Comparison of ENCODE assay signal across 1 cellular context in genomic region chr7:101201695-101202602, GRCh38.
TF ChIP-seq lines count a peak whose summit lies in the region.

No MANE protein-coding gene starts in this region.

TF ChIP-seq in HepG2, 621 proteins besides CTCF, POLR2A, EP300 and RAD21 (continued from another document and continues in another):
- TF ChIP-seq HES4 (CRISPR knock-in tag; IDR thresholded peaks at IDR 0.05; ENCODE audit: borderline replicate concordance) (peak; percentile 88; the same call in 1 of the 2 replicates), ZNF530 (CRISPR knock-in tag; IDR thresholded peaks at IDR 0.05; ENCODE audit: low read depth) (no peak), CBX2 (IDR thresholded peaks at IDR 0.05; ENCODE audit: low read depth, low read length) (no peak), CBX2 (CRISPR knock-in tag; IDR thresholded peaks at IDR 0.05; ENCODE audit: low read depth) (peak; percentile 34; the same call in 1 of the 2 replicates), SOX6 (IDR thresholded peaks at IDR 0.05) (no peak), SOX6 (CRISPR knock-in tag; IDR thresholded peaks at IDR 0.05) (peak; percentile 58), ZNF275 (CRISPR knock-in tag; IDR thresholded peaks at IDR 0.05; ENCODE audit: borderline replicate concordance) (peak; percentile 89), SNAPC2 (CRISPR knock-in tag; IDR thresholded peaks at IDR 0.05) (peak; percentile 82), HDAC2 (CRISPR knock-in tag; IDR thresholded peaks at IDR 0.05) (0 out of 2 replicates have a peak, but pooled peaks have one; percentile 35), STAT5B (CRISPR knock-in tag; IDR thresholded peaks at IDR 0.05) (no peak), ZNF451 (CRISPR knock-in tag; IDR thresholded peaks at IDR 0.05) (no peak), DMAP1 (CRISPR knock-in tag; IDR thresholded peaks at IDR 0.05) (peak; percentile 50), NFAT5 (CRISPR knock-in tag; IDR thresholded peaks at IDR 0.05) (no peak), SOX13 (IDR thresholded peaks at IDR 0.05) (no peak), SOX13 (CRISPR knock-in tag; conservative IDR thresholded peaks at IDR 0.05 in 1 of 2, IDR thresholded peaks at IDR 0.05 in 1 of 2) (peak in 1 of 2 experiments; percentile 23; a peak in 1 of 4 replicates), HMG20A (CRISPR knock-in tag; IDR thresholded peaks at IDR 0.05; ENCODE audit: borderline replicate concordance) (no peak), SUZ12 (IDR thresholded peaks at IDR 0.05; ENCODE audit: low read depth, low read length) (no peak), JDP2 (CRISPR knock-in tag; IDR thresholded peaks at IDR 0.05; ENCODE audit: borderline replicate concordance) (no peak), RBFOX2 (IDR thresholded peaks at IDR 0.05; ENCODE audit: low read depth, low read length) (peak; percentile 95), ZNF704 (CRISPR knock-in tag; IDR thresholded peaks at IDR 0.05; ENCODE audit: borderline replicate concordance) (no peak), NCOA2 (CRISPR knock-in tag; IDR thresholded peaks at IDR 0.05) (no peak; the same call in 1 of the 2 replicates), NR0B2 (CRISPR knock-in tag; IDR thresholded peaks at IDR 0.05) (no peak), PLRG1 (conservative IDR thresholded peaks at IDR 0.05) (no peak), MED8 (CRISPR knock-in tag; IDR thresholded peaks at IDR 0.05; ENCODE audit: insufficient replicate concordance) (peak; percentile 91), KAT2B (IDR thresholded peaks at IDR 0.05; ENCODE audit: borderline replicate concordance, low read depth, low read length) (no peak), ZNF407 (CRISPR knock-in tag; IDR thresholded peaks at IDR 0.05; ENCODE audit: not compliant biosample characterization) (no peak), ZNF773 (CRISPR knock-in tag; IDR thresholded peaks at IDR 0.05; ENCODE audit: borderline replicate concordance) (no peak; the same call in 1 of the 2 replicates), ZBTB10 (CRISPR knock-in tag; IDR thresholded peaks at IDR 0.05; ENCODE audit: borderline replicate concordance) (peak; percentile 54; the same call in 1 of the 2 replicates), TBX2 (CRISPR knock-in tag; IDR thresholded peaks at IDR 0.05; ENCODE audit: borderline replicate concordance) (no peak; the same call in none of the 2 replicates), PPARG (CRISPR knock-in tag; conservative IDR thresholded peaks at IDR 0.05) (no peak), ZBTB49 (CRISPR knock-in tag; IDR thresholded peaks at IDR 0.05; ENCODE audit: borderline replicate concordance) (no peak), SIX1 (CRISPR knock-in tag; IDR thresholded peaks at IDR 0.05; ENCODE audit: borderline replicate concordance) (no peak), ZNF776 (CRISPR knock-in tag; IDR thresholded peaks at IDR 0.05) (peak; percentile 97), ATF7-NPFF (CRISPR knock-in tag; IDR thresholded peaks at IDR 0.05; ENCODE audit: low read depth) (peak; percentile 60), ZMYM3 (CRISPR knock-in tag; IDR thresholded peaks at IDR 0.05) (no peak; the same call in 1 of the 2 replicates), ZBTB3 (CRISPR knock-in tag; IDR thresholded peaks at IDR 0.05; ENCODE audit: borderline replicate concordance, low read depth) (no peak), ZNF674 (CRISPR knock-in tag; IDR thresholded peaks at IDR 0.05; ENCODE audit: low read depth) (no peak), SPEN (CRISPR knock-in tag; IDR thresholded peaks at IDR 0.05; ENCODE audit: low read depth) (peak; percentile 83), NPAS2 (CRISPR knock-in tag; IDR thresholded peaks at IDR 0.05; ENCODE audit: borderline replicate concordance) (no peak), AGO2 (optimal IDR thresholded peaks at IDR 0.05; ENCODE audit: low read depth, low read length) (no peak)
